In the genomic region with DNA sequence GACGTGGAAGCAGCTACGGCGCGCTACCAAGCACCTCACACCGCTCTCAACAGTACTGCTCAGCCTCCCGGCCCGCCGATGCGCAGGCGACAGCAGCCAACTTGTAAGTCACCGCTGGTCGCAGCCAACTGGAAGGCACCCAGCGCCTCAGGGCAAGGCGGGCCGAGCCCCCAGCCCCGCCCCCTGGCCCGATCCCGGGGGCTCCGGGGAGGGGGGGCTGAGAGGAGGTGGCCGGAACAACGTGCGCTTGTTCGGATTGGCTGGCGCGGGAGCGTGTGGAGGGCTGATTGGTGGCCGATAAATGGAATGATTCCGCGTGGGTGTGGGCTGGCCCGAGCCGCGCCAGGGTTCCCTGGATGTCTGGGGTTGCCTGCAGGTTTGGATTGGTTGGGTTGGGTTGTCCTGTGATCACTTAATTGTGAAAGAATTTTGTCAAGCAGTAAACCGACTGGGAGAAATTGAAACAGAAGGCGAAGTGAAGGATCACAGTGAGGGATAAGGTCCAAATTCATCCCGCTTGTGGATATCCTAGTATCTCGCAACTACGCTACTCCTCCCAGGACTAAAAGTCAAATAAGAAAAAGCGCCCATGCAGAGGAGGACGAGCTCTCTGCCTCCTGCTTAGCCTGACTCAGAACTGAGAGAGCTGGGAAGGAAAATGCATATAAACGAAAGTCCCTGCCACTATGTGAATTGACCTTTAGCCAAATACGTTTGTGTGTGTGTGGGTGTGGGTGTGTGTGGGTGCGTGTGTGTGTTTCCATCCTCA, we compare ENCODE assay signal across 8 cellular contexts. TPM values are rescaled to one million over a fixed set of nuclear protein-coding genes. Genes with fewer than 3 reads are reported as not detected.
DNase-seq lines count a peak whose midpoint lies in the region; ATAC-seq and TF ChIP-seq lines count a peak whose summit lies in the region.

A gene with protein sequence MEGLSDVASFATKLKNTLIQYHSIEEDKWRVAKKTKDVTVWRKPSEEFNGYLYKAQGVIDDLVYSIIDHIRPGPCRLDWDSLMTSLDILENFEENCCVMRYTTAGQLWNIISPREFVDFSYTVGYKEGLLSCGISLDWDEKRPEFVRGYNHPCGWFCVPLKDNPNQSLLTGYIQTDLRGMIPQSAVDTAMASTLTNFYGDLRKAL (minus strand): TSS at position 130 of the 769 bp plus-strand sequence. CDS start 5,102 bp downstream, outside the sequence.

- H3K36me3 ChIP-seq in GM06990 (ENCODE audit: control insufficient read depth, insufficient read depth, low read length) (no peaks in the 10 kb centered on the region), testis (ENCODE audit: low read depth, missing control alignments) (no peaks in the 10 kb centered on the region)

- TF ChIP-seq POLR2A in testis (IDR thresholded peaks at IDR 0.05), result no peak

- H3K27me3 ChIP-seq in GM06990 (replicated peaks; ENCODE audit: control insufficient read depth, insufficient read depth, low read length), result no peaks in the 10 kb centered on the region
- no peaks in the 10 kb centered on the region for H3K27me3 ChIP-seq in testis

- peak; percentile 93 for ATAC-seq in HG02588 (IDR thresholded peaks at IDR 0.05; ENCODE audit: unreplicated experiment)
- peak; percentile 89 to 96 for ATAC-seq in activated naive CD4-positive, alpha-beta T cell treated with anti-CD3 and anti-CD28 coated beads, Interleukin-2, amount 50 U/mL, for 72 hours

- peak within 1 kb of the TSS; percentile 86 to 89 for H3K27ac ChIP-seq in testis

- H3K9me3 Mint-ChIP-seq in activated naive CD4-positive, alpha-beta T cell treated with anti-CD3 and anti-CD28 coated beads, Interleukin-2, amount 50 U/mL, for 72 hours, result no peaks in the 10 kb centered on the region

- no peaks in the 10 kb centered on the region for H3K9me3 ChIP-seq in testis

- peak; percentile 99 for DNase-seq in GM06990 (ENCODE audit: extremely low read depth, insufficient read length)
- DNase-seq in NCI-H1092 (lab: John Stamatoyannopoulos, UW), result peak; percentile 88
- peak; percentile 82 for DNase-seq in SKM-1 (lab: John Stamatoyannopoulos, UW; ENCODE audit: unreplicated experiment)
- peak; percentile 92 to 95 for DNase-seq in activated naive CD4-positive, alpha-beta T cell treated with anti-CD3 and anti-CD28 coated beads, Interleukin-2, amount 50 U/mL, for 72 hours (ENCODE audit: low spot score in 2 of 2)
- DNase-seq in glomerular endothelial cell (ENCODE audit: extremely low read depth, low read depth, low spot score), result peak; percentile 65
- DNase-seq in occipital lobe (lab: John Stamatoyannopoulos, UW), result peak; percentile 93
- peak; percentile 96 for DNase-seq in testis

- peaks cover 13 to 16% of the 10 kb centered on the region in 2 donors for H3K36me3 Mint-ChIP-seq in activated naive CD4-positive, alpha-beta T cell treated with anti-CD3 and anti-CD28 coated beads, Interleukin-2, amount 50 U/mL, for 72 hours

- peak within 1 kb of the TSS; percentile 99 for H3K27ac Mint-ChIP-seq in activated naive CD4-positive, alpha-beta T cell treated with anti-CD3 and anti-CD28 coated beads, Interleukin-2, amount 50 U/mL, for 72 hours

- WGBS in testis, 2 donors, result 0 to 1% methylated on average over 16 to 35 of the region's 42 CpGs

- H3K4me3 ChIP-seq in GM06990 (replicated peaks; ENCODE audit: low read depth, low read length), result peak within 1 kb of the TSS; percentile 98
- H3K4me3 ChIP-seq in testis, result peak within 1 kb of the TSS; percentile 74 to 87

- no peaks in the 10 kb centered on the region for H3K4me1 ChIP-seq in testis

- TF ChIP-seq CTCF in GM06990 (IDR thresholded peaks at IDR 0.05; ENCODE audit: insufficient read depth, low read length, poor library complexity, severe bottlenecking) (no peak), testis (IDR thresholded peaks at IDR 0.05) (no peak)

- intact Hi-C loops in testis (cut with DNase I; ENCODE audit: low total_unique reads), result no loop called here

RNA-seq across cellular contexts. Expression of the gene that starts here (rescaled TPM):
- total RNA-seq in activated naive CD4-positive, alpha-beta T cell treated with anti-CD3 and anti-CD28 coated beads, Interleukin-2, amount 50 U/mL, for 72 hours, result 100 to 1,000 TPM in 1 of 2 donors, 10 to 100 TPM in 1; 43.0 to 108 TPM
- 46.4 and 74.7 TPM in 2 replicates for total RNA-seq in glomerular endothelial cell
- 73.6 TPM for total RNA-seq in occipital lobe
- 10 to 100 TPM; 13.5 to 18.0 TPM for total RNA-seq in testis
- 8.0 TPM for polyA plus RNA-seq in testis (ENCODE audit: insufficient read depth, low read depth, low replicate concordance)

Comparison
In these comparisons a context has a peak if more than half of its experiments do, and no peak if none do; other contexts are left out.
1. Peak in every context shown above with its lines: DNase-seq, ATAC-seq, H3K4me3 ChIP-seq and H3K27ac ChIP-seq.